ENCODE assay signal across 8 cellular contexts in genomic region chr19:14689598-14690503, GRCh38. TPM values are rescaled to one million over a fixed set of nuclear protein-coding genes. Genes with fewer than 3 reads are reported as not detected.
A peak's percentile ranks its signal among the peaks of the same experiment; 100 is the strongest.
DNase-seq lines count a peak whose midpoint lies in the region; ATAC-seq and TF ChIP-seq lines count a peak whose summit lies in the region.

ZNF333 (plus strand) TSS chr19:14690048; CDS start chr19:14693492, 3,444 bp downstream.

- peaks cover 3 to 8% of the 10 kb centered on the region in 2 donors for H3K36me3 ChIP-seq in mucosa of rectum (ENCODE audit: control insufficient read depth in 2 of 2, insufficient read depth in 2 of 2, low read length in 2 of 2)

- H3K27me3 ChIP-seq in mucosa of rectum (ENCODE audit: control insufficient read depth in 2 of 2, insufficient read depth in 2 of 2, low read length in 2 of 2), result peaks cover 0 to 2% of the 10 kb centered on the region in 2 donors

- H3K9ac ChIP-seq in mucosa of rectum (ENCODE audit: low read depth in 1 of 2, low read length in 2 of 2), result peak within 1 kb of the TSS; percentile 85 to 87

- peak within 1 kb of the TSS; percentile 99 to 100 (median 99) for H3K27ac Mint-ChIP-seq in IgD-negative memory B cell

- H3K27me3 Mint-ChIP-seq in IgD-negative memory B cell, result no peaks in the 10 kb centered on the region

- H3K4me1 ChIP-seq in mucosa of rectum (ENCODE audit: control insufficient read depth in 2 of 2, insufficient read depth in 2 of 2, low read length in 2 of 2), result no peaks in the 10 kb centered on the region

- H3K4me1 Mint-ChIP-seq in IgD-negative memory B cell, result peaks cover 20 to 32% (median 23%) of the 10 kb centered on the region in 3 donors

- peak; percentile 73 for DNase-seq in DMS114 treated with DMSO at 0.1 percent for 48 hours (lab: John Stamatoyannopoulos, UW; ENCODE audit: unreplicated experiment)
- DNase-seq in OCI-M1 (lab: John Stamatoyannopoulos, UW), result peak; percentile 100
- DNase-seq in activated T-cell treated with anti-CD3 and anti-CD28 coated beads, Interleukin-2, amount 50 U/mL, for 1 hour, result peak; percentile 97
- DNase-seq in erythroblast (lab: John Stamatoyannopoulos, UW), result peak; percentile 95 to 98
- DNase-seq in stimulated activated CD8-positive, alpha-beta memory T cell treated with anti-CD3 and anti-CD28 coated beads, Interleukin-4, amount 100 ng/mL, for 4 hours (ENCODE audit: low read depth in 2 of 2, low spot score in 1 of 2), result peak; percentile 97 to 99

- TF ChIP-seq POLR2A in erythroblast (IDR thresholded peaks at IDR 0.05; ENCODE audit: low read length), result peak; percentile 67

- no peaks in the 10 kb centered on the region for H3K9me3 Mint-ChIP-seq in IgD-negative memory B cell

- H3K36me3 Mint-ChIP-seq in IgD-negative memory B cell, result peaks cover 3% of the 10 kb centered on the region

- peak within 1 kb of the TSS; percentile 92 to 99 (median 97) for H3K4me3 Mint-ChIP-seq in IgD-negative memory B cell

- H3K9me3 ChIP-seq in mucosa of rectum (ENCODE audit: control insufficient read depth in 2 of 2, low read length in 2 of 2), result no peaks in the 10 kb centered on the region

- H3K4me3 ChIP-seq in mucosa of rectum (ENCODE audit: low read length in 2 of 2), result peak within 1 kb of the TSS; percentile 90 to 92

- peak; percentile 91 for ATAC-seq in GM21529 (IDR thresholded peaks at IDR 0.05; ENCODE audit: unreplicated experiment)

- peak within 1 kb of the TSS; percentile 97 to 98 for H3K27ac ChIP-seq in mucosa of rectum (ENCODE audit: low read depth in 2 of 2, low read length in 2 of 2)

RNA-seq across cellular contexts. Expression of gene ZNF333, which starts in this region (rescaled TPM):
- 6.2 TPM for polyA plus RNA-seq in IgD-negative memory B cell

Comparison
In these comparisons a context has a peak if more than half of its experiments do, and no peak if none do; other contexts are left out.
1. Peak in every context shown above with its lines: DNase-seq, ATAC-seq, H3K4me3 ChIP-seq and H3K27ac ChIP-seq.